ENCODE assay signal across 1 cellular context in genomic region chr12:75721231-75721641, GRCh38.
TF ChIP-seq lines count a peak whose summit lies in the region.

No MANE protein-coding gene starts in this region.

TF ChIP-seq in WTC11, 78 proteins besides CTCF, POLR2A, EP300 and RAD21 (continued from another document):
- no peak for TF ChIP-seq USF2 (CRISPR knock-in tag; IDR thresholded peaks at IDR 0.05)
- TF ChIP-seq MAX (CRISPR knock-in tag; IDR thresholded peaks at IDR 0.05): no peak
- no peak for TF ChIP-seq MLX (CRISPR knock-in tag; IDR thresholded peaks at IDR 0.05)
- no peak for TF ChIP-seq ZNF263 (CRISPR knock-in tag; IDR thresholded peaks at IDR 0.05; ENCODE audit: low read depth)
- TF ChIP-seq ATF2 (CRISPR knock-in tag; IDR thresholded peaks at IDR 0.05; ENCODE audit: borderline replicate concordance, low read depth): no peak
- TF ChIP-seq ATF1 (CRISPR knock-in tag; IDR thresholded peaks at IDR 0.05): no peak
- TF ChIP-seq ZNF219 (CRISPR knock-in tag; IDR thresholded peaks at IDR 0.05; ENCODE audit: borderline replicate concordance): no peak
- TF ChIP-seq GTF2I (CRISPR knock-in tag; conservative IDR thresholded peaks at IDR 0.05): no peak
